Comparison of ENCODE assay signal across 8 cellular contexts in genomic region chr15:62119224-62119925, GRCh38. TPM values are rescaled to one million over a fixed set of nuclear protein-coding genes. Genes with fewer than 3 reads are reported as not detected.
DNase-seq lines count a peak whose midpoint lies in the region; ATAC-seq and TF ChIP-seq lines count a peak whose summit lies in the region.

No MANE protein-coding gene starts in this region.

- peaks cover 29% of the 10 kb centered on the region for H3K4me1 Mint-ChIP-seq in CD14-positive monocyte
- H3K4me1 Mint-ChIP-seq in activated T-helper 1 cell treated with anti-CD3 and anti-CD28 coated beads, Interleukin-12 subunit alpha, Interleukin-12 subunit beta, Interleukin-2, Interleukin-4 antibody, amounts not matched to agents 30 ng/mL and 10 ng/mL and 1 ng/mL, durations not matched to agents 14 hours and 24 hours and 36 hours (ENCODE audit: low read depth) = peaks cover 42% of the 10 kb centered on the region

- peak overlapping the region; percentile 92 for H3K18ac ChIP-seq in IMR-90 (ENCODE audit: low read depth, low read length)

- peak overlapping the region; percentile 80 for H3K14ac ChIP-seq in IMR-90 (replicated peaks; ENCODE audit: low read depth, low read length)

- CTCF ChIA-PET in IMR-90 (lab: Yijun Ruan, JAX) = no interaction called here

- no CpG with 5 or more reads among the region's 7 CpGs for whole genome bisulfite sequencing in IMR-90 (ENCODE audit: extremely low coverage in 2 of 2, insufficient read length in 1 of 2), 2 experiments
- WGBS in heart left ventricle, 4 donors = 51 to 58% (median 57%) methylated on average over 7 of the region's 7 CpGs
- 27% methylated on average over 7 of the region's 7 CpGs for WGBS in smooth muscle cell (ENCODE audit: low lambda C conversion rate)

- H3K4me3 ChIP-seq in IMR-90 (ENCODE audit: insufficient read depth, low read depth, low read length) (peak overlapping the region; percentile 32), heart left ventricle (peak overlapping the region in 9 of 12 donors; percentile 6 to 47 (median 29)), smooth muscle cell (peak overlapping the region; percentile 28)

- H3K9me3 ChIP-seq in IMR-90 (ENCODE audit: control insufficient read depth, insufficient read depth, low read length) (no peaks in the 10 kb centered on the region), heart left ventricle (no peaks in the 10 kb centered on the region), smooth muscle cell (replicated peaks; ENCODE audit: low read depth) (no peaks in the 10 kb centered on the region)

- no TSS peak for BruUV-seq in IMR-90 (replicated peaks; lab: Mats Ljungman, UMichigan)

- H3K36me3 Mint-ChIP-seq in CD14-positive monocyte = no peaks in the 10 kb centered on the region
- no peaks in the 10 kb centered on the region for H3K36me3 Mint-ChIP-seq in activated T-helper 1 cell treated with anti-CD3 and anti-CD28 coated beads, Interleukin-12 subunit alpha, Interleukin-12 subunit beta, Interleukin-2, Interleukin-4 antibody, amounts not matched to agents 30 ng/mL and 10 ng/mL and 1 ng/mL, durations not matched to agents 14 hours and 24 hours and 36 hours (ENCODE audit: low read depth)

- TF ChIP-seq CTCF in CD14-positive monocyte (IDR thresholded peaks at IDR 0.05) = no peak
- TF ChIP-seq CTCF in IMR-90 (conservative IDR thresholded peaks at IDR 0.05; ENCODE audit: low read depth, low read length) = no peak
- peak in 4 of 12 donors; percentile 10 to 29 (median 12) for TF ChIP-seq CTCF in heart left ventricle (IDR thresholded peaks at IDR 0.05)
- TF ChIP-seq CTCF in smooth muscle cell (IDR thresholded peaks at IDR 0.05; ENCODE audit: borderline replicate concordance, insufficient read depth, poor library complexity, severe bottlenecking) = no peak

- H4K91ac ChIP-seq in IMR-90 (ENCODE audit: insufficient read depth, low read depth, low read length) = peak overlapping the region; percentile 85

- peak overlapping the region; percentile 89 for H2AFZ ChIP-seq in IMR-90 (replicated peaks; ENCODE audit: low read length, poor library complexity)
- peak overlapping the region; percentile 23 for H2AFZ ChIP-seq in smooth muscle cell (ENCODE audit: low read depth)

- H3K23ac ChIP-seq in IMR-90 (ENCODE audit: low read depth, low read length) = peak overlapping the region; percentile 70; the same call in 1 of the 2 replicates

- TF ChIP-seq POLR2A in IMR-90 (IDR thresholded peaks at IDR 0.05; ENCODE audit: low read depth, low read length) (no peak), heart left ventricle (IDR thresholded peaks at IDR 0.05) (no peak)

- intact Hi-C loops in CD14-positive monocyte (cut with micrococcal nuclease) (no loop called here), IMR-90 (cut with micrococcal nuclease) (no loop called here), heart left ventricle (cut with DNase I) (no loop called here)
- intact Hi-C loops in activated T-helper 1 cell treated with anti-CD3 and anti-CD28 coated beads, Interleukin-12 subunit alpha, Interleukin-12 subunit beta, Interleukin-2, Interleukin-4 antibody, amounts not matched to agents 30 ng/mL and 10 ng/mL and 1 ng/mL, durations not matched to agents 14 hours and 24 hours and 36 hours (cut with micrococcal nuclease) = loop anchor here (1.0 kb wide), 2 partner anchors 9 to 34 kb away; no protein-coding TSS in a partner anchor

- H3K4me3 Mint-ChIP-seq in CD14-positive monocyte = peak overlapping the region; percentile 57 to 78
- peak overlapping the region; percentile 30 for H3K4me3 Mint-ChIP-seq in activated T-helper 1 cell treated with anti-CD3 and anti-CD28 coated beads, Interleukin-12 subunit alpha, Interleukin-12 subunit beta, Interleukin-2, Interleukin-4 antibody, amounts not matched to agents 30 ng/mL and 10 ng/mL and 1 ng/mL, durations not matched to agents 14 hours and 24 hours and 36 hours

- in situ Hi-C loops in IMR-90 (cut with MboI; ENCODE audit: low sequenced_read_pairs) = no loop called here

- peak overlapping the region; percentile 87 for H2BK20ac ChIP-seq in IMR-90 (ENCODE audit: low read depth, low read length)

- no peaks in the 10 kb centered on the region for H3K79me1 ChIP-seq in IMR-90 (ENCODE audit: low read depth in 1 of 2, low read length in 2 of 2)

- H3K4me1 ChIP-seq in IMR-90 (ENCODE audit: control insufficient read depth, insufficient read depth, low read length) = peaks cover 3% of the 10 kb centered on the region; the same call in 1 of the 2 replicates
- peaks cover 0 to 47% (median 8%) of the 10 kb centered on the region in 12 donors for H3K4me1 ChIP-seq in heart left ventricle
- peaks cover 6% of the 10 kb centered on the region for H3K4me1 ChIP-seq in smooth muscle cell (ENCODE audit: low read depth)

- peak overlapping the region; percentile 72 for H3K56ac ChIP-seq in IMR-90 (ENCODE audit: extremely low read depth, insufficient read depth, low read length)

- H3K4ac ChIP-seq in IMR-90 (ENCODE audit: low read depth, low read length) = peak overlapping the region; percentile 83

- H3K27me3 ChIP-seq in IMR-90 (ENCODE audit: control insufficient read depth, insufficient read depth, low read length) = no peaks in the 10 kb centered on the region
- H3K27me3 ChIP-seq in heart left ventricle = no peaks in the 10 kb centered on the region
- no peaks in the 10 kb centered on the region for H3K27me3 ChIP-seq in smooth muscle cell (ENCODE audit: low read depth)

- peaks cover 20% of the 10 kb centered on the region for H3F3A ChIP-seq in smooth muscle cell (ENCODE audit: low read depth)

- no peak overlapping the region for H2AK5ac ChIP-seq in IMR-90 (ENCODE audit: low read depth, low read length)

- peak overlapping the region; percentile 1; the same call in 1 of the 2 replicates for H4K5ac ChIP-seq in IMR-90 (ENCODE audit: low read depth, low read length)

- ATAC-seq in IMR-90 (ENCODE audit: low read depth) (peak; percentile 94), heart left ventricle (peak; percentile 55 to 90 (median 84)), HG03442 (IDR thresholded peaks at IDR 0.05; ENCODE audit: unreplicated experiment) (no peak)

- H4K8ac ChIP-seq in IMR-90 (ENCODE audit: low read depth in 2 of 2, low read length in 2 of 2) = peak overlapping the region; percentile 53 to 73

- dilution Hi-C loops in IMR-90 (cut with HindIII; ENCODE audit: low sequenced_read_pairs, unreplicated experiment) = no loop called here

- H2BK15ac ChIP-seq in IMR-90 (ENCODE audit: low read depth, low read length) = peak overlapping the region; percentile 84; the same call in 1 of the 3 replicates

- H3K9me3 Mint-ChIP-seq in CD14-positive monocyte = no peaks in the 10 kb centered on the region
- H3K9me3 Mint-ChIP-seq in activated T-helper 1 cell treated with anti-CD3 and anti-CD28 coated beads, Interleukin-12 subunit alpha, Interleukin-12 subunit beta, Interleukin-2, Interleukin-4 antibody, amounts not matched to agents 30 ng/mL and 10 ng/mL and 1 ng/mL, durations not matched to agents 14 hours and 24 hours and 36 hours = no peaks in the 10 kb centered on the region

- 0 out of 2 replicates have a peak, but pooled peaks cover 3% of the 10 kb centered on the region for H3K9me1 ChIP-seq in IMR-90 (ENCODE audit: insufficient read depth, low read length)

- H3K27me3 Mint-ChIP-seq in CD14-positive monocyte (ENCODE audit: low read depth in 3 of 3) = peaks cover 0 to 6% (median 4%) of the 10 kb centered on the region in 3 donors
- peaks cover 2% of the 10 kb centered on the region for H3K27me3 Mint-ChIP-seq in activated T-helper 1 cell treated with anti-CD3 and anti-CD28 coated beads, Interleukin-12 subunit alpha, Interleukin-12 subunit beta, Interleukin-2, Interleukin-4 antibody, amounts not matched to agents 30 ng/mL and 10 ng/mL and 1 ng/mL, durations not matched to agents 14 hours and 24 hours and 36 hours (ENCODE audit: insufficient read depth)

- DNase-seq in CD14-positive monocyte (ENCODE audit: low spot score) = peak; percentile 59
- DNase-seq in IMR-90 = peak; percentile 97
- DNase-seq in activated T-helper 1 cell treated with anti-CD3 and anti-CD28 coated beads, Interleukin-12 subunit alpha, Interleukin-12 subunit beta, Interleukin-2, Interleukin-4 antibody, amounts not matched to agents 30 ng/mL and 10 ng/mL and 1 ng/mL, durations not matched to agents 14 hours and 24 hours and 36 hours (ENCODE audit: low spot score) = peak; percentile 5
- DNase-seq in heart left ventricle = no peak
- DNase-seq in smooth muscle cell (lab: John Stamatoyannopoulos, UW; ENCODE audit: unreplicated experiment) = no peak
- no peak for DNase-seq in GM19240 (ENCODE audit: insufficient read length, low spot score)
- DNase-seq in caudate nucleus (lab: John Stamatoyannopoulos, UW) = no peak

- no peak overlapping the region for H2AK9ac ChIP-seq in IMR-90 (replicated peaks; ENCODE audit: low read depth, low read length, poor library complexity)

- peak overlapping the region; percentile 96 for H2BK120ac ChIP-seq in IMR-90 (ENCODE audit: low read depth, low read length)

- H3K4me2 ChIP-seq in IMR-90 (ENCODE audit: low read depth, low read length) (peak overlapping the region; percentile 78), smooth muscle cell (peak overlapping the region; percentile 79)

- TF ChIP-seq RAD21 in IMR-90 (IDR thresholded peaks at IDR 0.05; ENCODE audit: low read length) = no peak

- H4K20me1 ChIP-seq in IMR-90 (ENCODE audit: insufficient read depth, low read length) (no peaks in the 10 kb centered on the region), smooth muscle cell (ENCODE audit: low read depth) (no peaks in the 10 kb centered on the region)

- peak overlapping the region; percentile 74 for H3K27ac ChIP-seq in IMR-90 (ENCODE audit: insufficient read depth, low read length)
- H3K27ac ChIP-seq in heart left ventricle = peak overlapping the region in 11 of 12 donors; percentile 33 to 87 (median 58)
- peak overlapping the region; percentile 94 for H3K27ac ChIP-seq in smooth muscle cell (ENCODE audit: low read depth)
- no peak overlapping the region for H3K27ac ChIP-seq in caudate nucleus (ENCODE audit: low read depth, low read length)

- H3K36me3 ChIP-seq in IMR-90 (ENCODE audit: control insufficient read depth, insufficient read depth, low read length) (no peaks in the 10 kb centered on the region), heart left ventricle (no peaks in the 10 kb centered on the region), smooth muscle cell (ENCODE audit: low read depth) (no peaks in the 10 kb centered on the region)

- peak overlapping the region; percentile 49; the same call in 1 of the 2 replicates for H3K9ac ChIP-seq in IMR-90 (ENCODE audit: low read depth, low read length)
- H3K9ac ChIP-seq in smooth muscle cell (ENCODE audit: low read depth) = peak overlapping the region; percentile 79

- H2BK5ac ChIP-seq in IMR-90 (ENCODE audit: low read depth, low read length, poor library complexity, severe bottlenecking) = peak overlapping the region; percentile 86

- POLR2A ChIA-PET in IMR-90 (lab: Charles Lee; ENCODE audit: unreplicated experiment) = interaction anchor here (0.6 kb wide), 1 partner anchor 12 kb away, joined by 9 read pairs; no protein-coding TSS in a partner anchor

- H3K27ac Mint-ChIP-seq in CD14-positive monocyte = peak overlapping the region; percentile 66 to 88 (median 78)
- H3K27ac Mint-ChIP-seq in activated T-helper 1 cell treated with anti-CD3 and anti-CD28 coated beads, Interleukin-12 subunit alpha, Interleukin-12 subunit beta, Interleukin-2, Interleukin-4 antibody, amounts not matched to agents 30 ng/mL and 10 ng/mL and 1 ng/mL, durations not matched to agents 14 hours and 24 hours and 36 hours = peak overlapping the region; percentile 28

- no peaks in the 10 kb centered on the region for H3K79me2 ChIP-seq in smooth muscle cell (ENCODE audit: low read depth)

RNA-seq across cellular contexts. Expression of gene C2CD4B, which starts 45.7 kb away (rescaled TPM):
- polyA plus RNA-seq in CD14-positive monocyte (not detected), IMR-90 (2012; rRNA removed) (not detected in 2 replicates), heart left ventricle (1 to 10 TPM in 1 of 2 donors, under 1 TPM in 1; 0.65 to 1.3 TPM), smooth muscle cell (0.71 and 0.98 TPM in 2 replicates)
- total RNA-seq in IMR-90 (2012; rRNA removed) (not detected in 2 replicates), heart left ventricle (1 to 10 TPM in 7 of 9 donors, under 1 TPM in 2; 0.65 to 8.4 (median 2.3) TPM), smooth muscle cell (0.72 and 0.81 TPM in 2 replicates)
- polyA plus RNA-seq in IMR-90 (2012; cell fraction: cytosol; rRNA removed) = not detected in 2 replicates
- polyA plus RNA-seq in IMR-90 (2012; cell fraction: nucleus; rRNA removed; ENCODE audit: low replicate concordance) = not detected in 2 replicates
- 0.78 and 0.83 TPM in 2 replicates for total RNA-seq in activated T-helper 1 cell treated with anti-CD3 and anti-CD28 coated beads, Interleukin-12 subunit alpha, Interleukin-12 subunit beta, Interleukin-2, Interleukin-4 antibody, amounts not matched to agents 30 ng/mL and 10 ng/mL and 1 ng/mL, durations not matched to agents 14 hours and 24 hours and 36 hours

RNA-seq across cellular contexts. Expression of gene C2CD4A, which starts 52.6 kb away (rescaled TPM):
- not detected for polyA plus RNA-seq in CD14-positive monocyte
- not detected in 2 replicates for total RNA-seq in IMR-90 (2012; rRNA removed)
- not detected in 2 replicates for polyA plus RNA-seq in IMR-90 (2012; rRNA removed)
- not detected in 2 replicates for polyA plus RNA-seq in IMR-90 (2012; cell fraction: cytosol; rRNA removed)
- not detected in 2 replicates for polyA plus RNA-seq in IMR-90 (2012; cell fraction: nucleus; rRNA removed; ENCODE audit: low replicate concordance)
- 0.13 and 0.17 TPM in 2 replicates for total RNA-seq in activated T-helper 1 cell treated with anti-CD3 and anti-CD28 coated beads, Interleukin-12 subunit alpha, Interleukin-12 subunit beta, Interleukin-2, Interleukin-4 antibody, amounts not matched to agents 30 ng/mL and 10 ng/mL and 1 ng/mL, durations not matched to agents 14 hours and 24 hours and 36 hours
- not detected for total RNA-seq in heart left ventricle
- polyA plus RNA-seq in heart left ventricle = under 1 TPM in 1 of 2 donors, not detected in 1; 0.04 TPM
- 0.13 TPM in 1 of 2 replicates, not detected in the other for total RNA-seq in smooth muscle cell
- 0.35 and 0.66 TPM in 2 replicates for polyA plus RNA-seq in smooth muscle cell

RNA-seq across cellular contexts. Expression of gene VPS13C, which starts 59.1 kb away (rescaled TPM):
- polyA plus RNA-seq in CD14-positive monocyte (10 to 100 TPM; 12.0 to 18.4 TPM), IMR-90 (2012; rRNA removed) (4.5 and 8.1 TPM in 2 replicates), heart left ventricle (10 to 100 TPM in 1 of 2 donors, 1 to 10 TPM in 1; 9.8 to 12.3 TPM), smooth muscle cell (2.8 and 6.2 TPM in 2 replicates)
- total RNA-seq in IMR-90 (2012; rRNA removed) (32.8 and 48.6 TPM in 2 replicates), heart left ventricle (10 to 100 TPM; 29.7 to 70.1 (median 39.4) TPM), smooth muscle cell (33.8 and 36.9 TPM in 2 replicates)
- polyA plus RNA-seq in IMR-90 (2012; cell fraction: cytosol; rRNA removed) = 1.2 and 1.5 TPM in 2 replicates
- 1.3 and 12.9 TPM in 2 replicates for polyA plus RNA-seq in IMR-90 (2012; cell fraction: nucleus; rRNA removed; ENCODE audit: low replicate concordance)
- total RNA-seq in activated T-helper 1 cell treated with anti-CD3 and anti-CD28 coated beads, Interleukin-12 subunit alpha, Interleukin-12 subunit beta, Interleukin-2, Interleukin-4 antibody, amounts not matched to agents 30 ng/mL and 10 ng/mL and 1 ng/mL, durations not matched to agents 14 hours and 24 hours and 36 hours = 50.4 and 52.7 TPM in 2 replicates

Comparison
In these comparisons a context has a peak if more than half of its experiments do, and no peak if none do; other contexts are left out.
1. DNase-seq: peak in CD14-positive monocyte (single experiment), IMR-90 (single experiment) and activated T-helper 1 cell treated with anti-CD3 and anti-CD28 coated beads, Interleukin-12 subunit alpha, Interleukin-12 subunit beta, Interleukin-2, Interleukin-4 antibody, amounts not matched to agents 30 ng/mL and 10 ng/mL and 1 ng/mL, durations not matched to agents 14 hours and 24 hours and 36 hours (single experiment); none in heart left ventricle (0 of 5), smooth muscle cell (single experiment), GM19240 (single experiment) and caudate nucleus (0 of 61).
2. Peak in every context shown above with its lines, with median percentiles within 50 percentile points of each other: H3K4me3 ChIP-seq.